ENCODE assay signal across 18 cellular contexts in the genomic region with DNA sequence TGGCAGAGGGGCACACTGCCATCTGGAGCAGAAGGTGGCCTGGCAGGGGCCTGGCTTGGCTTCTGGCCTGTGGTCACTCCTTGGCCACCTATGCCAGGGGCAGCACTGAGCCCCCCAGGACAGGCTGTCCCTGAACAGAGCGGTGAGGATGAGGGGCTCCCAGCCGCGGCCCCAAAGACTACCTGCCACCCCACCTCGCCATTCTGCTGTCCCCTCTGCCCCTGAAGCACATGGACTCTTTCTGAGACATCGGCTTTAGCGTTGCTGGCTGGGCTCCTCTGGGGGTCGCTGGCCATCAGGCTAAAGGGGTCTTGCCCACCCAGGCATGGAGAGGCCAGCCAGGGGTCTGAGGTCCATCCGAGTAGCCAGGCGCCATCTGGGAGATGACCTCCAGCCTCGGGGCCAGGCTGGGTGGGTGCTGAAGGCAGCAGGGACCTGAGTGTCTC.
"Had no signal": no experiment of that assay in that cellular context is flagged by ENCODE, and none has a peak within 500 bp of the region (broad histone marks: within the 10 kb centered on the region; RNA-seq: fewer than 3 reads in every experiment).

No MANE protein-coding gene starts in this region.

- H3K4me1 ChIP-seq: adrenal gland, lower lobe of right lung had no signal

- H3K9me3 ChIP-seq: adrenal gland, esophagus squamous epithelium, lower lobe of right lung, stomach, thoracic aorta had no signal

- ATAC-seq: activated CD8-positive, alpha-beta T cell treated with anti-CD3 and anti-CD28 coated beads, Interleukin-2, amount 10 ng/mL, durations not matched to agents 7 days and 5 days; lower lobe of right lung; naive thymus-derived CD8-positive, alpha-beta T cell; sciatic nerve had no signal

- H3K27ac ChIP-seq: adrenal gland, coronary artery, esophagus squamous epithelium, lower lobe of right lung, stomach, thoracic aorta had no signal

- DNase-seq: activated CD4-positive, alpha-beta T cell treated with anti-CD3 and anti-CD28 coated beads, Interleukin-2, amount 10 ng/mL, durations not matched to agents 24 days and 14 days; activated CD4-positive, CD25-positive, alpha-beta regulatory T cell; activated CD8-positive, alpha-beta memory T cell treated with anti-CD3 and anti-CD28 coated beads, Interleukin-2, amount 50 U/mL, for 4 hours; activated CD8-positive, alpha-beta T cell treated with anti-CD3 and anti-CD28 coated beads, Interleukin-2, amount 10 ng/mL, durations not matched to agents 7 days and 5 days; activated effector memory CD4-positive, alpha-beta T cell treated with anti-CD3 and anti-CD28 coated beads, Interleukin-2, amount 50 U/mL, for 16 hours; activated T-cell treated with anti-CD3 and anti-CD28 coated beads, Interleukin-2, amount 50 U/mL, for 48 hours; adrenal gland; effector CD4-positive, alpha-beta T cell; esophagus squamous epithelium; kidney glomerular epithelial cell; stomach; SW 1271 had no signal

- H3K36me3 ChIP-seq: adrenal gland, esophagus squamous epithelium, lower lobe of right lung, stomach, thoracic aorta had no signal

- H3K4me3 ChIP-seq: adrenal gland, coronary artery, lower lobe of right lung had no signal

- FAIRE-seq: endothelial cell of umbilical vein had no signal
